In the genomic region with DNA sequence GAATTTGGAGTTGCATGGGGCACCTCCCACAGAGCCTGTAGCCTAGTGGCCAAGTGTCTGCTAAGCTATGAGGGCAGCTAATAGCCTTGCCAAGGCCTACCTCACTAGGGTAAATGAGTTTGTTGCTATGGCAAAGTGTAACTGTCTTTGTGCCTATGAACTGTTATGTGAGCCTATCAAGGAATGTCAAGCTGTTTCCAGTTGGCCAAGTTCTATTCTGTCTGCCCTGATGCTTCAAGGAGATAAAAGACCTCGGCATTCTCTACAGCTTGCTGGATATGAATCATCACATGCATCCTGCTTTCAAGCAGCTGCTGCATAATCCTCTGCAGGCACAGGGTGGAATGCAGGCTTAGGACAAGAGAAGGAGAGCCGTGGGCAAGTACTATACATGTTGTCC, we compare ENCODE assay signal across 9 cellular contexts.
DNase-seq lines count a peak whose midpoint lies in the region; ATAC-seq and TF ChIP-seq lines count a peak whose summit lies in the region.
"Had no signal": no experiment of that assay in that cellular context is flagged by ENCODE, and none has a peak within 500 bp of the region (broad histone marks: within the 10 kb centered on the region; RNA-seq: fewer than 3 reads in every experiment).

No MANE protein-coding gene starts in this region.

- TF ChIP-seq CTCF in AG04449 (IDR thresholded peaks at IDR 0.05; ENCODE audit: insufficient read depth, low read length, missing control alignments) = peak; percentile 27

- POLR2A ChIA-PET in AG04449 (lab: Yijun Ruan, JAX) = interaction anchor here (0.6 to 1.2 kb wide), 5 partner anchors 11 to 228 kb away, joined by 3 to 5 read pairs (median 4); a partner anchor contains a TSS

- H3K4me3 ChIP-seq in AG04449 (ENCODE audit: low read depth, low read length) = no peak overlapping the region

- ATAC-seq in HG02852 (IDR thresholded peaks at IDR 0.05; ENCODE audit: unreplicated experiment) (peak; percentile 69), HG03095 (IDR thresholded peaks at IDR 0.05; ENCODE audit: unreplicated experiment) (no peak), GM21447 (IDR thresholded peaks at IDR 0.05; ENCODE audit: unreplicated experiment) (no peak), GM18505 (IDR thresholded peaks at IDR 0.05; ENCODE audit: unreplicated experiment) (no peak)
- ATAC-seq: naive thymus-derived CD4-positive, alpha-beta T cell had no signal

- CTCF ChIA-PET in AG04449 (lab: Yijun Ruan, JAX) = interaction anchor here (1.1 kb wide), 1 partner anchor 11 kb away, joined by 5 read pairs; no protein-coding TSS in a partner anchor

- DNase-seq in AG04449 (ENCODE audit: low read depth, low spot score) (peak; percentile 95), amniotic stem cell (lab: John Stamatoyannopoulos, UW) (peak; percentile 88), iPS-NIHi11 (ENCODE audit: low spot score) (peak; percentile 12), NCI-H128 (lab: John Stamatoyannopoulos, UW; ENCODE audit: unreplicated experiment) (no peak)
- DNase-seq: naive thymus-derived CD4-positive, alpha-beta T cell had no signal

- TF ChIP-seq POLR2A in GM18505 (IDR thresholded peaks at IDR 0.05; ENCODE audit: borderline replicate concordance, extremely low read depth, insufficient read depth, insufficient read length) = no peak
